21 cellular contexts compared by ENCODE assay signal in genomic region chr12:122849352-122850047, GRCh38. TPM values are rescaled to one million over a fixed set of nuclear protein-coding genes. Genes with fewer than 3 reads are reported as not detected.
A peak's percentile ranks its signal among the peaks of the same experiment; 100 is the strongest.
DNase-seq lines count a peak whose midpoint lies in the region; ATAC-seq and TF ChIP-seq lines count a peak whose summit lies in the region.
"Had no signal": no experiment of that assay in that cellular context is flagged by ENCODE, and none has a peak within 500 bp of the region (broad histone marks: within the 10 kb centered on the region; RNA-seq: fewer than 3 reads in every experiment).

No MANE protein-coding gene starts in this region.

- H3K4me1 ChIP-seq in IMR-90 (ENCODE audit: control insufficient read depth, insufficient read depth, low read length): peaks cover 13% of the 10 kb centered on the region
- no peaks in the 10 kb centered on the region for H3K4me1 ChIP-seq in hepatocyte (ENCODE audit: insufficient read depth)

- H3K9me3 ChIP-seq in IMR-90 (ENCODE audit: control insufficient read depth, insufficient read depth, low read length) (no peaks in the 10 kb centered on the region), hepatocyte (ENCODE audit: low read depth) (no peaks in the 10 kb centered on the region)
- H3K9me3 ChIP-seq: upper lobe of left lung had no signal

- in situ Hi-C loops in IMR-90 (cut with MboI; ENCODE audit: low sequenced_read_pairs): no loop called here

- POLR2A ChIA-PET in IMR-90 (lab: Charles Lee; ENCODE audit: unreplicated experiment): no interaction called here

- H3K27ac ChIP-seq in IMR-90 (ENCODE audit: insufficient read depth, low read length) (no peak overlapping the region), dorsolateral prefrontal cortex (peak overlapping the region; percentile 66 to 100 (median 99)), layer of hippocampus (ENCODE audit: low read depth, low read length) (peak overlapping the region; percentile 99), hepatocyte (no peak overlapping the region)
- H3K27ac ChIP-seq: GM23248, parathyroid adenoma had no signal

- no peaks in the 10 kb centered on the region for H3K36me3 ChIP-seq in IMR-90 (ENCODE audit: control insufficient read depth, insufficient read depth, low read length)
- no peaks in the 10 kb centered on the region for H3K36me3 ChIP-seq in hepatocyte (replicated peaks; ENCODE audit: insufficient read depth, low read depth)

- H2AFZ ChIP-seq in IMR-90 (replicated peaks; ENCODE audit: low read length, poor library complexity): no peak overlapping the region
- H2AFZ ChIP-seq in hepatocyte: no peak overlapping the region
- H2AFZ ChIP-seq: GM23248, parathyroid adenoma had no signal

- no peak overlapping the region for H3K18ac ChIP-seq in IMR-90 (ENCODE audit: low read depth, low read length)

- H3K27me3 ChIP-seq in IMR-90 (ENCODE audit: control insufficient read depth, insufficient read depth, low read length) (no peaks in the 10 kb centered on the region), dorsolateral prefrontal cortex (no peaks in the 10 kb centered on the region), layer of hippocampus (ENCODE audit: control insufficient read depth, insufficient read depth, low read length) (no peaks in the 10 kb centered on the region), hepatocyte (no peaks in the 10 kb centered on the region)
- H3K27me3 ChIP-seq: upper lobe of left lung had no signal

- dilution Hi-C loops in IMR-90 (cut with HindIII; ENCODE audit: low sequenced_read_pairs, unreplicated experiment): no loop called here

- H3K56ac ChIP-seq in IMR-90 (ENCODE audit: extremely low read depth, insufficient read depth, low read length): no peak overlapping the region

- H3K23ac ChIP-seq in IMR-90 (ENCODE audit: low read depth, low read length): no peak overlapping the region

- no TSS peak for BruUV-seq in IMR-90 (replicated peaks; lab: Mats Ljungman, UMichigan)

- no peak overlapping the region for H4K5ac ChIP-seq in IMR-90 (ENCODE audit: low read depth, low read length)

- H3K79me1 ChIP-seq in IMR-90 (ENCODE audit: low read depth in 1 of 2, low read length in 2 of 2): peaks cover 0 to 7% of the 10 kb centered on the region in 2 experiments; a peak in 3 of 4 replicates

- intact Hi-C loops in IMR-90 (cut with micrococcal nuclease) (no loop called here), dorsolateral prefrontal cortex (cut with DNase I) (loop anchor here in 1 of 2 donors (10.0 kb wide), 1 partner anchor 55 kb away; no protein-coding TSS in a partner anchor)

- no peak for TF ChIP-seq RAD21 in IMR-90 (IDR thresholded peaks at IDR 0.05; ENCODE audit: low read length)

- WGBS in IMR-90 (ENCODE audit: extremely low coverage in 2 of 2, insufficient read length in 1 of 2), 2 experiments: 96% methylated on average over 7 of the region's 26 CpGs; no CpG with 5 or more reads in 1 of the 2 experiments
- 91% methylated on average over 26 of the region's 26 CpGs for WGBS in hepatocyte (ENCODE audit: low lambda C conversion rate, missing lambda C conversion rate)

- DNase-seq in IMR-90: no peak
- DNase-seq in dorsolateral prefrontal cortex: peak in 4 of 10 donors; percentile 38 to 75 (median 64)
- peak; percentile 65 for DNase-seq in superior temporal gyrus (ENCODE audit: extremely low spot score)
- DNase-seq in central memory CD4-positive, alpha-beta T cell: no peak
- no peak for DNase-seq in hepatocyte (ENCODE audit: low spot score)
- no peak for DNase-seq in NCI-H2196 (lab: John Stamatoyannopoulos, UW; ENCODE audit: unreplicated experiment)
- DNase-seq: activated CD4-positive, alpha-beta T cell treated with anti-CD3 and anti-CD28 coated beads for 36 hours; activated effector memory CD4-positive, alpha-beta T cell treated with anti-CD3 and anti-CD28 coated beads, Interleukin-2, amount 50 U/mL, for 16 hours; cortex of kidney; DND-41; foreskin fibroblast; GM23248; NCI-H2029; NK-92 treated with Interleukin-12 subunit alpha and Interleukin-12 subunit beta, amount 100 ng/mL, for 24 hours; stimulated activated CD8-positive, alpha-beta memory T cell treated with anti-CD3 and anti-CD28 coated beads, Interleukin-4, amount 100 ng/mL, for 48 hours had no signal

- H2BK120ac ChIP-seq in IMR-90 (ENCODE audit: low read depth, low read length): no peak overlapping the region

- H2AK5ac ChIP-seq in IMR-90 (ENCODE audit: low read depth, low read length): peak overlapping the region; percentile 37; the same call in 1 of the 2 replicates

- H2BK5ac ChIP-seq in IMR-90 (ENCODE audit: low read depth, low read length, poor library complexity, severe bottlenecking): no peak overlapping the region

- H3K4ac ChIP-seq in IMR-90 (ENCODE audit: low read depth, low read length): no peak overlapping the region

- peak overlapping the region; percentile 65 for H2AK9ac ChIP-seq in IMR-90 (replicated peaks; ENCODE audit: low read depth, low read length, poor library complexity)

- CTCF ChIA-PET in IMR-90 (lab: Yijun Ruan, JAX): no interaction called here

- H3K14ac ChIP-seq in IMR-90 (replicated peaks; ENCODE audit: low read depth, low read length): no peak overlapping the region

- no peak overlapping the region for H4K91ac ChIP-seq in IMR-90 (ENCODE audit: insufficient read depth, low read depth, low read length)

- no peak overlapping the region for H4K8ac ChIP-seq in IMR-90 (ENCODE audit: low read depth in 2 of 2, low read length in 2 of 2)

- no peak for TF ChIP-seq CTCF in IMR-90 (conservative IDR thresholded peaks at IDR 0.05; ENCODE audit: low read depth, low read length)
- no peak for TF ChIP-seq CTCF in dorsolateral prefrontal cortex (IDR thresholded peaks at IDR 0.05 in 54 of 56, conservative IDR thresholded peaks at IDR 0.05 in 2 of 56; ENCODE audit: low read depth in 1 of 56, partially characterized antibody in 56 of 56)
- TF ChIP-seq CTCF in hepatocyte (IDR thresholded peaks at IDR 0.05; ENCODE audit: poor library complexity): no peak

- no peak for ATAC-seq in IMR-90 (ENCODE audit: low read depth)
- no peak for ATAC-seq in GM19328 (IDR thresholded peaks at IDR 0.05; ENCODE audit: unreplicated experiment)
- ATAC-seq: activated CD4-positive, alpha-beta T cell treated with anti-CD3 and anti-CD28 coated beads for 36 hours had no signal

- H2BK20ac ChIP-seq in IMR-90 (ENCODE audit: low read depth, low read length): no peak overlapping the region

- TF ChIP-seq POLR2A in IMR-90 (IDR thresholded peaks at IDR 0.05; ENCODE audit: low read depth, low read length): no peak

- peaks cover 13% of the 10 kb centered on the region for H3K9me1 ChIP-seq in IMR-90 (ENCODE audit: insufficient read depth, low read length)

- peaks cover 24% of the 10 kb centered on the region for H3K79me2 ChIP-seq in hepatocyte

- no peaks in the 10 kb centered on the region for H3K9me2 ChIP-seq in hepatocyte (replicated peaks; ENCODE audit: insufficient read depth)

- H3K4me2 ChIP-seq in IMR-90 (ENCODE audit: low read depth, low read length): no peak overlapping the region
- H3K4me2 ChIP-seq in hepatocyte: no peak overlapping the region
- H3K4me2 ChIP-seq: smooth muscle cell had no signal

- H4K20me1 ChIP-seq in IMR-90 (ENCODE audit: insufficient read depth, low read length) (no peaks in the 10 kb centered on the region; the same call in 1 of the 2 replicates), hepatocyte (ENCODE audit: insufficient read depth, poor library complexity, severe bottlenecking) (peaks cover 10% of the 10 kb centered on the region)

- no peak overlapping the region for H2BK15ac ChIP-seq in IMR-90 (ENCODE audit: low read depth, low read length)

- no peak overlapping the region for H3K9ac ChIP-seq in IMR-90 (ENCODE audit: low read depth, low read length)
- H3K9ac ChIP-seq: GM23248, parathyroid adenoma had no signal

- H3K4me3 ChIP-seq in IMR-90 (ENCODE audit: insufficient read depth, low read depth, low read length) (no peak overlapping the region), dorsolateral prefrontal cortex (peak overlapping the region in 8 of 59 donors; percentile 3 to 40 (median 14)), hepatocyte (no peak overlapping the region)
- H3K4me3 ChIP-seq: GM23248, lung, smooth muscle cell, upper lobe of left lung had no signal

TF ChIP-seq in IMR-90, 13 proteins besides CTCF, POLR2A, EP300 and RAD21 (continues in another document):
- TF ChIP-seq RCOR1 (IDR thresholded peaks at IDR 0.05; ENCODE audit: insufficient replicate concordance, low read length) (no peak), SMC3 (IDR thresholded peaks at IDR 0.05; ENCODE audit: low read depth, low read length) (no peak), RFX5 (IDR thresholded peaks at IDR 0.05; ENCODE audit: low read depth, low read length) (no peak), MAZ (IDR thresholded peaks at IDR 0.05; ENCODE audit: borderline replicate concordance, low read depth, low read length) (no peak), FOS (IDR thresholded peaks at IDR 0.05; ENCODE audit: low read depth, low read length) (no peak), CHD1 (IDR thresholded peaks at IDR 0.05; ENCODE audit: low read depth, low read length) (no peak), MXI1 (IDR thresholded peaks at IDR 0.05; ENCODE audit: borderline replicate concordance, low read depth, low read length) (no peak), NFE2L2 (IDR thresholded peaks at IDR 0.05; ENCODE audit: low read depth, low read length) (no peak), MAFK (IDR thresholded peaks at IDR 0.05; ENCODE audit: low read depth, low read length) (no peak)
- TF ChIP-seq, protein P1, sequence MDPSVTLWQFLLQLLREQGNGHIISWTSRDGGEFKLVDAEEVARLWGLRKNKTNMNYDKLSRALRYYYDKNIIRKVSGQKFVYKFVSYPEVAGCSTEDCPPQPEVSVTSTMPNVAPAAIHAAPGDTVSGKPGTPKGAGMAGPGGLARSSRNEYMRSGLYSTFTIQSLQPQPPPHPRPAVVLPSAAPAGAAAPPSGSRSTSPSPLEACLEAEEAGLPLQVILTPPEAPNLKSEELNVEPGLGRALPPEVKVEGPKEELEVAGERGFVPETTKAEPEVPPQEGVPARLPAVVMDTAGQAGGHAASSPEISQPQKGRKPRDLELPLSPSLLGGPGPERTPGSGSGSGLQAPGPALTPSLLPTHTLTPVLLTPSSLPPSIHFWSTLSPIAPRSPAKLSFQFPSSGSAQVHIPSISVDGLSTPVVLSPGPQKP (IDR thresholded peaks at IDR 0.05; ENCODE audit: borderline replicate concordance, low read depth, low read length): no peak

RNA-seq across cellular contexts. Expression of gene HIP1R, which starts 14.2 kb away (rescaled TPM):
- total RNA-seq in IMR-90 (2012; rRNA removed) (9.7 and 13.8 TPM in 2 replicates), dorsolateral prefrontal cortex (100 to 1,000 TPM in 104 of 120 experiments, 10 to 100 TPM in 16; 38.9 to 309 (median 147) TPM), hepatocyte (36.0 and 44.3 TPM in 2 replicates)
- polyA plus RNA-seq in IMR-90 (2012; rRNA removed) (18.5 and 20.7 TPM in 2 replicates), hepatocyte (31.8 and 33.1 TPM in 2 replicates)
- polyA plus RNA-seq in IMR-90 (2012; cell fraction: cytosol; rRNA removed): 9.6 and 10.4 TPM in 2 replicates
- polyA plus RNA-seq in IMR-90 (2012; cell fraction: nucleus; rRNA removed; ENCODE audit: low replicate concordance): 96.7 and 158 TPM in 2 replicates

RNA-seq across cellular contexts. Expression of gene VPS37B, which starts 46.4 kb away (rescaled TPM):
- total RNA-seq in IMR-90 (2012; rRNA removed) (8.6 and 13.9 TPM in 2 replicates), dorsolateral prefrontal cortex (10 to 100 TPM; 15.8 to 35.3 (median 22.0) TPM), hepatocyte (23.5 and 24.7 TPM in 2 replicates)
- polyA plus RNA-seq in IMR-90 (2012; rRNA removed) (25.7 and 29.9 TPM in 2 replicates), hepatocyte (29.0 and 35.3 TPM in 2 replicates)
- 30.2 and 32.2 TPM in 2 replicates for polyA plus RNA-seq in IMR-90 (2012; cell fraction: cytosol; rRNA removed)
- polyA plus RNA-seq in IMR-90 (2012; cell fraction: nucleus; rRNA removed; ENCODE audit: low replicate concordance): 46.1 and 46.4 TPM in 2 replicates

Comparison
In these comparisons a context has a peak if more than half of its experiments do, and no peak if none do; other contexts are left out.
1. H3K27ac ChIP-seq: peak in dorsolateral prefrontal cortex (59 of 59) and layer of hippocampus (single experiment); none in IMR-90 (single experiment) and hepatocyte (single experiment).